In the genomic region with DNA sequence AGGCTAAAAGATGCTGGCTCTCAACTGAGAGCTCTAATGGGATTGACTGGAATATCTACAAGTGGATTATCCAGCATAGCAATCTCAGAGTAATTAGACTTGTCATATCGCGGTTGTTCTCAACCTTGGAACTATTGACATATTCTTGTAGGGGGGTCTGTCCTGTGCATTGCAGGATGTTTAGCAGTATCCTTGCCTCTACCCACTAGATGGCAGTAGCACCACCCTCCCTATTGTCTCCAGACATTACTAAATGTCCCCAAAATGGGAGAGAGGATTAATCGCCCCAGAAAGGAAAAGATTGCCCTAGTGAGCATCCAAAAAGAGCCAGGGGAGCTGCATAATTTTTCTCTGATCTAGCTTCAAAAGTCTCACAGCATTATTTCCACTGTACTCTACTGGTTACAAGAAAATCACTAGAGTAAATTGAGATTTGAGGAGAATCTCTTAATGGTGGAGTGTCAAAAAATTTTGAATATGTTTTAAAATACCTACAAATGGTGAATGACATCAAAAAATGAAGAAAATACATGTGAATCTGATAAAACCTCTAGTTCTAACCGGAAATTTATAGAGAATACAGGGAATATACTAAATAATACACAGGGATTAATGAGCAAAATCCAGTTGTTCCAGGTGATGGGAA, we compare ENCODE assay signal across 8 cellular contexts.
DNase-seq lines count a peak whose midpoint lies in the region; ATAC-seq and TF ChIP-seq lines count a peak whose summit lies in the region.

No MANE protein-coding gene starts in this region.

- dilution Hi-C loops in mammary epithelial cell (cut with HindIII; ENCODE audit: low sequenced_read_pairs), result no loop called here

- H3K4me1 ChIP-seq in Caco-2 (no peaks in the 10 kb centered on the region), mammary epithelial cell (ENCODE audit: insufficient read depth, low read length) (no peaks in the 10 kb centered on the region)

- no peak overlapping the region for H3K27ac ChIP-seq in mammary epithelial cell (ENCODE audit: insufficient read depth, low read depth, low read length)

- H3K27me3 ChIP-seq in Caco-2 (replicated peaks; ENCODE audit: control insufficient read depth, insufficient read depth, low read length) (no peaks in the 10 kb centered on the region), mammary epithelial cell (ENCODE audit: insufficient read depth, low read length) (no peaks in the 10 kb centered on the region)

- TF ChIP-seq CTCF in Caco-2 (IDR thresholded peaks at IDR 0.05; ENCODE audit: insufficient read depth in 1 of 2, low read depth in 1 of 2, low read length in 1 of 2, severe bottlenecking in 1 of 2, unreplicated experiment in 1 of 2), result peak; percentile 69 to 75
- TF ChIP-seq CTCF in mammary epithelial cell (conservative IDR thresholded peaks at IDR 0.05 in 1 of 2, IDR thresholded peaks at IDR 0.05 in 1 of 2; ENCODE audit: extremely low read depth in 1 of 2, insufficient read depth in 1 of 2, low read depth in 1 of 2, low read length in 2 of 2), result peak; percentile 65 to 77

- CTCF ChIA-PET in Caco-2 (lab: Charles Lee), result no interaction called here
- CTCF ChIA-PET in mammary epithelial cell (lab: Charles Lee; ENCODE audit: low non-redundant PET), result no interaction called here
- CTCF ChIA-PET in T-cell (lab: Charles Lee), result no interaction called here

- no TSS peak for BruUV-seq in Caco-2 (replicated peaks; lab: Mats Ljungman, UMichigan)
- no TSS peak for BruUV-seq in mammary epithelial cell (replicated peaks; lab: Mats Ljungman, UMichigan)

- H3K4me2 ChIP-seq in mammary epithelial cell (ENCODE audit: insufficient read depth, low read depth, low read length), result no peak overlapping the region

- no peak overlapping the region for H3K4me3 Mint-ChIP-seq in Caco-2 (ENCODE audit: unreplicated experiment)
- no peak overlapping the region for H3K4me3 Mint-ChIP-seq in naive thymus-derived CD8-positive, alpha-beta T cell
- no peak overlapping the region for H3K4me3 Mint-ChIP-seq in T-cell

- no peaks in the 10 kb centered on the region for H3K9me3 ChIP-seq in Caco-2
- no peaks in the 10 kb centered on the region for H3K9me3 ChIP-seq in mammary epithelial cell (replicated peaks; ENCODE audit: insufficient read depth, low read length)

- no peak overlapping the region for H3K27ac Mint-ChIP-seq in Caco-2 (ENCODE audit: unreplicated experiment)
- H3K27ac Mint-ChIP-seq in naive thymus-derived CD8-positive, alpha-beta T cell, result no peak overlapping the region
- no peak overlapping the region for H3K27ac Mint-ChIP-seq in T-cell

- no peak overlapping the region for H2AFZ ChIP-seq in mammary epithelial cell (ENCODE audit: low read depth, low read length)

- WGBS in mammary epithelial cell (ENCODE audit: low coverage, missing lambda C conversion rate), result 9% methylated on average over 4 of the region's 4 CpGs

- H3K4me3 ChIP-seq in Caco-2 (ENCODE audit: low read depth, low read length) (no peak overlapping the region), mammary epithelial cell (replicated peaks in 1 of 3; ENCODE audit: insufficient read depth in 1 of 3, low read depth in 2 of 3, low read length in 3 of 3) (no peak overlapping the region)

- H3K36me3 ChIP-seq in Caco-2 (ENCODE audit: control insufficient read depth, insufficient read depth, low read length) (no peaks in the 10 kb centered on the region), mammary epithelial cell (ENCODE audit: insufficient read depth, low read length) (no peaks in the 10 kb centered on the region)

- H4K20me1 ChIP-seq in mammary epithelial cell (ENCODE audit: insufficient read depth, low read length), result no peaks in the 10 kb centered on the region

- in situ Hi-C loops in mammary epithelial cell (cut with MboI; ENCODE audit: low sequenced_read_pairs in 2 of 2), result no loop called here

- no peaks in the 10 kb centered on the region for H3K79me2 ChIP-seq in mammary epithelial cell (ENCODE audit: insufficient read depth, low read length)

- DNase-seq in Caco-2 (peak; percentile 43 to 47), NCI-H1694 (lab: John Stamatoyannopoulos, UW) (peak; percentile 6), mammary epithelial cell (peak; percentile 15), myocyte (ENCODE audit: low read depth) (peak; percentile 60), T-cell (no peak)
- DNase-seq in naive thymus-derived CD8-positive, alpha-beta T cell, result no peak

- H3K9me3 Mint-ChIP-seq in Caco-2 (ENCODE audit: unreplicated experiment), result no peaks in the 10 kb centered on the region
- peaks cover 0 to 5% (median 0%) of the 10 kb centered on the region in 9 donors for H3K9me3 Mint-ChIP-seq in naive thymus-derived CD8-positive, alpha-beta T cell
- H3K9me3 Mint-ChIP-seq in T-cell, result peaks cover 0 to 4% (median 3%) of the 10 kb centered on the region in 3 donors

- POLR2A ChIA-PET in Caco-2 (lab: Charles Lee) (no interaction called here), T-cell (lab: Charles Lee) (no interaction called here)
- POLR2A ChIA-PET in naive thymus-derived CD8-positive, alpha-beta T cell (lab: Charles Lee), result no interaction called here

- H3K27me3 Mint-ChIP-seq in Caco-2 (ENCODE audit: insufficient read depth, unreplicated experiment), result no peaks in the 10 kb centered on the region
- H3K27me3 Mint-ChIP-seq in naive thymus-derived CD8-positive, alpha-beta T cell, result no peaks in the 10 kb centered on the region
- no peaks in the 10 kb centered on the region for H3K27me3 Mint-ChIP-seq in T-cell

- H3K9ac ChIP-seq in mammary epithelial cell (ENCODE audit: insufficient read depth, low read length), result no peak overlapping the region

- intact Hi-C loops in Caco-2 (cut with micrococcal nuclease; ENCODE audit: unreplicated experiment), result loop anchor here (1.0 kb wide), 4 partner anchors 57 to 410 kb away; no protein-coding TSS in a partner anchor
- intact Hi-C loops in mammary epithelial cell (cut with micrococcal nuclease), result loop anchor here (1.0 kb wide), 1 partner anchor 57 kb away; no protein-coding TSS in a partner anchor

- H3K4me1 Mint-ChIP-seq in Caco-2 (ENCODE audit: low read depth, unreplicated experiment), result no peaks in the 10 kb centered on the region
- H3K4me1 Mint-ChIP-seq in naive thymus-derived CD8-positive, alpha-beta T cell, result no peaks in the 10 kb centered on the region
- H3K4me1 Mint-ChIP-seq in T-cell, result no peaks in the 10 kb centered on the region

- H3K36me3 Mint-ChIP-seq in Caco-2 (ENCODE audit: insufficient read depth, unreplicated experiment), result no peaks in the 10 kb centered on the region
- no peaks in the 10 kb centered on the region for H3K36me3 Mint-ChIP-seq in naive thymus-derived CD8-positive, alpha-beta T cell
- no peaks in the 10 kb centered on the region for H3K36me3 Mint-ChIP-seq in T-cell

- ATAC-seq in GM18867 (IDR thresholded peaks at IDR 0.05; ENCODE audit: unreplicated experiment), result peak; percentile 65
- peak; percentile 72 for ATAC-seq in HG02970 (IDR thresholded peaks at IDR 0.05; ENCODE audit: low FRiP score, unreplicated experiment)
- no peak for ATAC-seq in naive thymus-derived CD8-positive, alpha-beta T cell
- no peak for ATAC-seq in T-cell (replicated peaks in 1 of 4)

Comparison
In these comparisons a context has a peak if more than half of its experiments do, and no peak if none do; other contexts are left out.
1. DNase-seq: peak in Caco-2 (2 of 2), NCI-H1694 (single experiment), mammary epithelial cell (single experiment) and myocyte (single experiment); none in naive thymus-derived CD8-positive, alpha-beta T cell (0 of 10) and T-cell (0 of 34).
2. ATAC-seq: peak in GM18867 (single experiment) and HG02970 (single experiment); none in naive thymus-derived CD8-positive, alpha-beta T cell (0 of 2) and T-cell (0 of 4).